17 cellular contexts compared by ENCODE assay signal in genomic region chr9:135043345-135043744, GRCh38. TPM values are rescaled to one million over a fixed set of nuclear protein-coding genes. Genes with fewer than 3 reads are reported as not detected.
A peak's percentile ranks its signal among the peaks of the same experiment; 100 is the strongest.
DNase-seq lines count a peak whose midpoint lies in the region; ATAC-seq and TF ChIP-seq lines count a peak whose summit lies in the region.
"Had no signal": no experiment of that assay in that cellular context is flagged by ENCODE, and none has a peak within 500 bp of the region (broad histone marks: within the 10 kb centered on the region; RNA-seq: fewer than 3 reads in every experiment).

No MANE protein-coding gene starts in this region.

- H3K27ac Mint-ChIP-seq in activated CD4-positive, alpha-beta memory T cell treated with anti-CD3 and anti-CD28 coated beads, Interleukin-2, amount 10 ng/mL, durations not matched to agents 7 days and 5 days = no peak overlapping the region
- H3K27ac Mint-ChIP-seq in activated CD4-positive, alpha-beta memory T cell treated with anti-CD3 and anti-CD28 coated beads for 36 hours = no peak overlapping the region
- no peak overlapping the region for H3K27ac Mint-ChIP-seq in glutamatergic neuron (ENCODE audit: unreplicated experiment)
- no peak overlapping the region for H3K27ac Mint-ChIP-seq in type B pancreatic cell
- H3K27ac Mint-ChIP-seq: CD4-positive, alpha-beta T cell had no signal

- H3K9me3 Mint-ChIP-seq in activated CD4-positive, alpha-beta memory T cell treated with anti-CD3 and anti-CD28 coated beads, Interleukin-2, amount 10 ng/mL, durations not matched to agents 7 days and 5 days = no peaks in the 10 kb centered on the region
- no peaks in the 10 kb centered on the region for H3K9me3 Mint-ChIP-seq in activated CD4-positive, alpha-beta memory T cell treated with anti-CD3 and anti-CD28 coated beads for 36 hours
- H3K9me3 Mint-ChIP-seq in glutamatergic neuron (ENCODE audit: unreplicated experiment) = peaks cover 6% of the 10 kb centered on the region
- no peaks in the 10 kb centered on the region for H3K9me3 Mint-ChIP-seq in type B pancreatic cell
- H3K9me3 Mint-ChIP-seq: CD4-positive, alpha-beta T cell had no signal

- H3K4me1 Mint-ChIP-seq in activated CD4-positive, alpha-beta memory T cell treated with anti-CD3 and anti-CD28 coated beads, Interleukin-2, amount 10 ng/mL, durations not matched to agents 7 days and 5 days = no peaks in the 10 kb centered on the region
- no peaks in the 10 kb centered on the region for H3K4me1 Mint-ChIP-seq in activated CD4-positive, alpha-beta memory T cell treated with anti-CD3 and anti-CD28 coated beads for 36 hours (ENCODE audit: low read depth)
- H3K4me1 Mint-ChIP-seq in glutamatergic neuron (ENCODE audit: low read depth, unreplicated experiment) (peaks cover 18% of the 10 kb centered on the region), type B pancreatic cell (ENCODE audit: unreplicated experiment) (no peaks in the 10 kb centered on the region)

- CTCF ChIA-PET in activated CD4-positive, alpha-beta memory T cell treated with anti-CD3 and anti-CD28 coated beads, Interleukin-2, amount 10 ng/mL, durations not matched to agents 7 days and 5 days (lab: Charles Lee) = no interaction called here
- CTCF ChIA-PET in activated CD4-positive, alpha-beta memory T cell treated with anti-CD3 and anti-CD28 coated beads for 36 hours (lab: Charles Lee) = no interaction called here

- no peaks in the 10 kb centered on the region for H3K36me3 Mint-ChIP-seq in activated CD4-positive, alpha-beta memory T cell treated with anti-CD3 and anti-CD28 coated beads, Interleukin-2, amount 10 ng/mL, durations not matched to agents 7 days and 5 days (ENCODE audit: low read depth)
- H3K36me3 Mint-ChIP-seq in activated CD4-positive, alpha-beta memory T cell treated with anti-CD3 and anti-CD28 coated beads for 36 hours = no peaks in the 10 kb centered on the region
- H3K36me3 Mint-ChIP-seq in glutamatergic neuron (ENCODE audit: unreplicated experiment) (peaks cover 2% of the 10 kb centered on the region), type B pancreatic cell (no peaks in the 10 kb centered on the region)

- no peak overlapping the region for H3K4me2 ChIP-seq in osteoblast (ENCODE audit: insufficient read depth, low read length)
- H3K4me2 ChIP-seq: A549 had no signal

- no peaks in the 10 kb centered on the region for H3K27me3 ChIP-seq in osteoblast (ENCODE audit: insufficient read depth, low read length)

- H3K4me3 Mint-ChIP-seq in activated CD4-positive, alpha-beta memory T cell treated with anti-CD3 and anti-CD28 coated beads, Interleukin-2, amount 10 ng/mL, durations not matched to agents 7 days and 5 days = no peak overlapping the region
- H3K4me3 Mint-ChIP-seq in activated CD4-positive, alpha-beta memory T cell treated with anti-CD3 and anti-CD28 coated beads for 36 hours = no peak overlapping the region
- H3K4me3 Mint-ChIP-seq in glutamatergic neuron (ENCODE audit: unreplicated experiment) = no peak overlapping the region
- no peak overlapping the region for H3K4me3 Mint-ChIP-seq in type B pancreatic cell
- H3K4me3 Mint-ChIP-seq: CD4-positive, alpha-beta T cell had no signal

- no peak overlapping the region for H3K4me3 ChIP-seq in osteoblast (ENCODE audit: insufficient read depth, low read length)
- H3K4me3 ChIP-seq: A549, GM23248, HAP-1 had no signal

- H4K20me1 ChIP-seq in osteoblast (ENCODE audit: insufficient read depth, low read length) = no peaks in the 10 kb centered on the region

- H3K27me3 Mint-ChIP-seq in activated CD4-positive, alpha-beta memory T cell treated with anti-CD3 and anti-CD28 coated beads, Interleukin-2, amount 10 ng/mL, durations not matched to agents 7 days and 5 days = no peaks in the 10 kb centered on the region
- peaks cover 12% of the 10 kb centered on the region for H3K27me3 Mint-ChIP-seq in activated CD4-positive, alpha-beta memory T cell treated with anti-CD3 and anti-CD28 coated beads for 36 hours
- H3K27me3 Mint-ChIP-seq in glutamatergic neuron (ENCODE audit: unreplicated experiment) (peaks cover 8% of the 10 kb centered on the region), type B pancreatic cell (peaks cover 28% of the 10 kb centered on the region)

- DNase-seq in activated CD4-positive, alpha-beta memory T cell treated with anti-CD3 and anti-CD28 coated beads, Interleukin-2, amount 10 ng/mL, durations not matched to agents 7 days and 5 days = peak; percentile 4
- DNase-seq in activated CD4-positive, alpha-beta memory T cell treated with anti-CD3 and anti-CD28 coated beads for 36 hours = no peak
- peak; percentile 1 for DNase-seq in glutamatergic neuron
- peak; percentile 45 for DNase-seq in osteoblast (ENCODE audit: insufficient read length, low spot score, missing footprints)
- DNase-seq in type B pancreatic cell (ENCODE audit: extremely low spot score, unreplicated experiment) = peak; percentile 47
- DNase-seq in DMS153 treated with DMSO at 0.1 percent for 48 hours (lab: John Stamatoyannopoulos, UW; ENCODE audit: unreplicated experiment) = no peak
- DNase-seq: AML-193; CD4-positive, alpha-beta T cell; GM23248; IMR-90 had no signal

- H3K9me3 ChIP-seq in osteoblast (ENCODE audit: low read depth, low read length) = no peaks in the 10 kb centered on the region
- H3K9me3 ChIP-seq: A549, HAP-1 had no signal

- no peaks in the 10 kb centered on the region for H3K79me2 ChIP-seq in osteoblast (ENCODE audit: insufficient read depth, low read length)

- POLR2A ChIA-PET in activated CD4-positive, alpha-beta memory T cell treated with anti-CD3 and anti-CD28 coated beads, Interleukin-2, amount 10 ng/mL, durations not matched to agents 7 days and 5 days (lab: Charles Lee) = no interaction called here
- POLR2A ChIA-PET in activated CD4-positive, alpha-beta memory T cell treated with anti-CD3 and anti-CD28 coated beads for 36 hours (lab: Charles Lee) = no interaction called here

- no peak overlapping the region for H3K27ac ChIP-seq in osteoblast (ENCODE audit: low read depth, low read length)
- H3K27ac ChIP-seq: 22Rv1, A549, C4-2B, GM23248, HL-60 had no signal

- no peak for ATAC-seq in HG02981 (IDR thresholded peaks at IDR 0.05; ENCODE audit: unreplicated experiment)
- ATAC-seq in HG03039 (IDR thresholded peaks at IDR 0.05; ENCODE audit: unreplicated experiment) = no peak
- ATAC-seq: A549 had no signal

- H3K4me1 ChIP-seq in osteoblast (ENCODE audit: insufficient read depth, low read length) = no peaks in the 10 kb centered on the region
- H3K4me1 ChIP-seq: A549, HAP-1 had no signal

- intact Hi-C loops in activated CD4-positive, alpha-beta memory T cell treated with anti-CD3 and anti-CD28 coated beads for 36 hours (cut with micrococcal nuclease) = no loop called here

- H2AFZ ChIP-seq in osteoblast (ENCODE audit: low read length) = no peak overlapping the region
- H2AFZ ChIP-seq: GM23248 had no signal

- TF ChIP-seq CTCF in glutamatergic neuron (IDR thresholded peaks at IDR 0.05; ENCODE audit: partially characterized antibody, unreplicated experiment) (no peak), osteoblast (IDR thresholded peaks at IDR 0.05; ENCODE audit: extremely low read depth, low read depth, low read length) (no peak), type B pancreatic cell (conservative IDR thresholded peaks at IDR 0.05) (no peak)

- no peaks in the 10 kb centered on the region for H3K36me3 ChIP-seq in osteoblast (ENCODE audit: insufficient read depth, low read length)
- H3K36me3 ChIP-seq: HAP-1 had no signal

RNA-seq across cellular contexts. Expression of gene OLFM1, which starts 44.1 kb away (rescaled TPM):
- total RNA-seq in activated CD4-positive, alpha-beta memory T cell treated with anti-CD3 and anti-CD28 coated beads, Interleukin-2, amount 10 ng/mL, durations not matched to agents 7 days and 5 days = not detected
- total RNA-seq in activated CD4-positive, alpha-beta memory T cell treated with anti-CD3 and anti-CD28 coated beads for 36 hours = not detected
- total RNA-seq in glutamatergic neuron (ENCODE audit: unreplicated experiment) (387 TPM), osteoblast (under 0.01 and 0.29 TPM in 2 replicates), type B pancreatic cell (ENCODE audit: low replicate concordance) (8.0 and 9.7 TPM in 2 replicates)
- total RNA-seq: CD4-positive, alpha-beta T cell had no signal

Comparison
In these comparisons a context has a peak if more than half of its experiments do, and no peak if none do; other contexts are left out.
1. DNase-seq: peak in activated CD4-positive, alpha-beta memory T cell treated with anti-CD3 and anti-CD28 coated beads, Interleukin-2, amount 10 ng/mL, durations not matched to agents 7 days and 5 days (single experiment), glutamatergic neuron (single experiment), osteoblast (single experiment) and type B pancreatic cell (single experiment); none in activated CD4-positive, alpha-beta memory T cell treated with anti-CD3 and anti-CD28 coated beads for 36 hours (single experiment) and DMS153 treated with DMSO at 0.1 percent for 48 hours (single experiment).
2. RNA of gene OLFM1, which starts 44.1 kb away (total RNA-seq): 387 TPM in glutamatergic neuron (single experiment); 8.0 to 9.7 TPM in type B pancreatic cell, not detected in activated CD4-positive, alpha-beta memory T cell treated with anti-CD3 and anti-CD28 coated beads, Interleukin-2, amount 10 ng/mL, durations not matched to agents 7 days and 5 days, not detected in activated CD4-positive, alpha-beta memory T cell treated with anti-CD3 and anti-CD28 coated beads for 36 hours and under 0.01 to 0.29 TPM in osteoblast; every median in the first group is over 10 times any median in the second.